ENCODE assay signal across 1 cellular context in genomic region chr4:15015170-15015569, GRCh38.
TF ChIP-seq lines count a peak whose summit lies in the region.

No MANE protein-coding gene starts in this region.

TF ChIP-seq in GM12878, 131 proteins besides CTCF, POLR2A, EP300 and RAD21 (continued from another document):
- TF ChIP-seq ATF2 (IDR thresholded peaks at IDR 0.05; ENCODE audit: low read length) (no peak), RB1 (IDR thresholded peaks at IDR 0.05; ENCODE audit: borderline replicate concordance) (no peak), RUNX3 (IDR thresholded peaks at IDR 0.05; ENCODE audit: low read length) (no peak), MTA3 (IDR thresholded peaks at IDR 0.05; ENCODE audit: borderline replicate concordance, low read length) (no peak), CEBPZ (IDR thresholded peaks at IDR 0.05; ENCODE audit: low read depth, low read length) (no peak), SREBF1 (IDR thresholded peaks at IDR 0.05; ENCODE audit: low read length) (no peak), JUNB (IDR thresholded peaks at IDR 0.05) (no peak), STAT3 (IDR thresholded peaks at IDR 0.05; ENCODE audit: low read depth, low read length) (no peak), FOXK2 (IDR thresholded peaks at IDR 0.05) (no peak)
- TF ChIP-seq, protein P1, sequence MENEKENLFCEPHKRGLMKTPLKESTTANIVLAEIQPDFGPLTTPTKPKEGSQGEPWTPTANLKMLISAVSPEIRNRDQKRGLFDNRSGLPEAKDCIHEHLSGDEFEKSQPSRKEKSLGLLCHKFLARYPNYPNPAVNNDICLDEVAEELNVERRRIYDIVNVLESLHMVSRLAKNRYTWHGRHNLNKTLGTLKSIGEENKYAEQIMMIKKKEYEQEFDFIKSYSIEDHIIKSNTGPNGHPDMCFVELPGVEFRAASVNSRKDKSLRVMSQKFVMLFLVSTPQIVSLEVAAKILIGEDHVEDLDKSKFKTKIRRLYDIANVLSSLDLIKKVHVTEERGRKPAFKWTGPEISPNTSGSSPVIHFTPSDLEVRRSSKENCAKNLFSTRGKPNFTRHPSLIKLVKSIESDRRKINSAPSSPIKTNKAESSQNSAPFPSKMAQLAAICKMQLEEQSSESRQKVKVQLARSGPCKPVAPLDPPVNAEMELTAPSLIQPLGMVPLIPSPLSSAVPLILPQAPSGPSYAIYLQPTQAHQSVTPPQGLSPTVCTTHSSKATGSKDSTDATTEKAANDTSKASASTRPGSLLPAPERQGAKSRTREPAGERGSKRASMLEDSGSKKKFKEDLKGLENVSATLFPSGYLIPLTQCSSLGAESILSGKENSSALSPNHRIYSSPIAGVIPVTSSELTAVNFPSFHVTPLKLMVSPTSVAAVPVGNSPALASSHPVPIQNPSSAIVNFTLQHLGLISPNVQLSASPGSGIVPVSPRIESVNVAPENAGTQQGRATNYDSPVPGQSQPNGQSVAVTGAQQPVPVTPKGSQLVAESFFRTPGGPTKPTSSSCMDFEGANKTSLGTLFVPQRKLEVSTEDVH (IDR thresholded peaks at IDR 0.05; ENCODE audit: low read depth, partially characterized antibody), result no peak
